In the genomic region with DNA sequence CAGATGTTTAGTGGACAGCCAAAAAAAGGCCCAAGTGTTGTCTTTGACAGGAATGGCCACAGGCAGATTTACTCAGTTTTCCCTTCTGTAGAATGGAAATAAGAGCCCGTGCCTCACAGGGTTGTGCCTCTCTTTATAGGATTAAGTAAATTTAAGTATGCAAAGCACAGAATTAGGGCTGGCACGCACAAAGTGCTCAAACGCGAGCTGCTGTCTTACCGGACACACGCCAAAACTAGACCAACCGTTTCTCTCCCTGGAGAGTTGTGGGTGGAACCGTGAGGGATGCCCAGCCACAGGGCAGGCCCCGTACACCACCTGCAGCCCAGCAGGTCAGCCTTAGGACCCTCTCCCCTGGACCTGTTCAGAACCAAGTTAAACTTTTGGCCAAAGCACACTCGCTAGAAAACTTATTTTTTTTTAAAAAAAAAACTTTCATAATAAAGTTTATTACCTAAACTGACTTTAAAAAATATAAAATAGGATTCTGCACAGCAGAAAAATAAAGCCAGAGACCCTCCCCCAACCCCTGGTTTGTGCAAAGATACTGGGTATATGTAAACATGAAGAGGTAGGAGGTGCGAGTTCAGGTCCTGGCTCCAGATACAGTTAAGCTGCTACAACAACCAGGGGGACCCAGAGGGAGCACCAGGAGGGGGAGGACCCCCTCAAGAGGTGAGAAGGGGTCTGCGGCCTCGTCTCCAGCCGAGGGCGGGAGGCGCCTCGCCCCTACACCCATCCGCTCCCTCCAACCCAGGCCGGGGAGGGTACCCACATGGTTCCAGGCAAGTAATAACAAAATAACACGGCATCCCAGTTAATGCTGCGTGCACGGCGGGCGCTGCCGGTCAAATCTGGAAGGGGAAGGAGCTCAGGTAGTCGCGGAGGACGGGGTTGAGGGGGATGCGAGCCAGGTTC, we compare ENCODE assay signal across 1 cellular context.
TF ChIP-seq lines count a peak whose summit lies in the region.

No MANE protein-coding gene starts in this region.

TF ChIP-seq in HepG2, 621 proteins besides CTCF, POLR2A, EP300 and RAD21 (continued from another document):
- TF ChIP-seq RFX5 (IDR thresholded peaks at IDR 0.05; ENCODE audit: low read depth, low read length) (no peak), HNRNPLL (IDR thresholded peaks at IDR 0.05; ENCODE audit: low read depth, low read length, poor library complexity, severe bottlenecking) (peak; percentile 16), ARNTL (CRISPR knock-in tag; IDR thresholded peaks at IDR 0.05) (peak; percentile 16; the same call in 1 of the 2 replicates), ZFY (CRISPR knock-in tag; IDR thresholded peaks at IDR 0.05) (0 out of 2 replicates have a peak, but pooled peaks have one; percentile 24), ZMYM4 (CRISPR knock-in tag; IDR thresholded peaks at IDR 0.05) (0 out of 2 replicates have a peak, but pooled peaks have one; percentile 2), ZNF629 (CRISPR knock-in tag; conservative IDR thresholded peaks at IDR 0.05) (peak; percentile 75), SAFB2 (CRISPR knock-in tag; IDR thresholded peaks at IDR 0.05; ENCODE audit: borderline replicate concordance, low read depth) (0 out of 2 replicates have a peak, but pooled peaks have one; percentile 15), ZNF33B (CRISPR knock-in tag; IDR thresholded peaks at IDR 0.05) (peak; percentile 74; the same call in 1 of the 2 replicates), ZC3H13 (CRISPR knock-in tag; IDR thresholded peaks at IDR 0.05) (peak; percentile 96), GTF2F1 (IDR thresholded peaks at IDR 0.05; ENCODE audit: low read length) (no peak), ZNF547 (CRISPR knock-in tag; IDR thresholded peaks at IDR 0.05) (0 out of 2 replicates have a peak, but pooled peaks have one; percentile 17), ZNF263 (CRISPR knock-in tag; IDR thresholded peaks at IDR 0.05) (peak; percentile 74), ZNF10 (CRISPR knock-in tag; IDR thresholded peaks at IDR 0.05; ENCODE audit: borderline replicate concordance, low read depth) (no peak), ZNF589 (CRISPR knock-in tag; conservative IDR thresholded peaks at IDR 0.05) (peak; percentile 31; the same call in 1 of the 2 replicates), PRMT3 (CRISPR knock-in tag; IDR thresholded peaks at IDR 0.05; ENCODE audit: borderline replicate concordance, low read depth) (no peak), FOXA1 (IDR thresholded peaks at IDR 0.05) (no peak), FOXA1 (CRISPR knock-in tag; IDR thresholded peaks at IDR 0.05) (no peak), ZMYM3 (CRISPR knock-in tag; IDR thresholded peaks at IDR 0.05) (0 out of 2 replicates have a peak, but pooled peaks have one; percentile 13), EZH2 (conservative IDR thresholded peaks at IDR 0.05; ENCODE audit: low read depth, low read length) (no peak), MED8 (CRISPR knock-in tag; IDR thresholded peaks at IDR 0.05; ENCODE audit: insufficient replicate concordance) (peak; percentile 31), ZNF776 (CRISPR knock-in tag; IDR thresholded peaks at IDR 0.05) (0 out of 2 replicates have a peak, but pooled peaks have one; percentile 31), SAP130 (CRISPR knock-in tag; IDR thresholded peaks at IDR 0.05; ENCODE audit: low read depth) (peak; percentile 23; the same call in 1 of the 2 replicates)
- TF ChIP-seq, protein P1, sequence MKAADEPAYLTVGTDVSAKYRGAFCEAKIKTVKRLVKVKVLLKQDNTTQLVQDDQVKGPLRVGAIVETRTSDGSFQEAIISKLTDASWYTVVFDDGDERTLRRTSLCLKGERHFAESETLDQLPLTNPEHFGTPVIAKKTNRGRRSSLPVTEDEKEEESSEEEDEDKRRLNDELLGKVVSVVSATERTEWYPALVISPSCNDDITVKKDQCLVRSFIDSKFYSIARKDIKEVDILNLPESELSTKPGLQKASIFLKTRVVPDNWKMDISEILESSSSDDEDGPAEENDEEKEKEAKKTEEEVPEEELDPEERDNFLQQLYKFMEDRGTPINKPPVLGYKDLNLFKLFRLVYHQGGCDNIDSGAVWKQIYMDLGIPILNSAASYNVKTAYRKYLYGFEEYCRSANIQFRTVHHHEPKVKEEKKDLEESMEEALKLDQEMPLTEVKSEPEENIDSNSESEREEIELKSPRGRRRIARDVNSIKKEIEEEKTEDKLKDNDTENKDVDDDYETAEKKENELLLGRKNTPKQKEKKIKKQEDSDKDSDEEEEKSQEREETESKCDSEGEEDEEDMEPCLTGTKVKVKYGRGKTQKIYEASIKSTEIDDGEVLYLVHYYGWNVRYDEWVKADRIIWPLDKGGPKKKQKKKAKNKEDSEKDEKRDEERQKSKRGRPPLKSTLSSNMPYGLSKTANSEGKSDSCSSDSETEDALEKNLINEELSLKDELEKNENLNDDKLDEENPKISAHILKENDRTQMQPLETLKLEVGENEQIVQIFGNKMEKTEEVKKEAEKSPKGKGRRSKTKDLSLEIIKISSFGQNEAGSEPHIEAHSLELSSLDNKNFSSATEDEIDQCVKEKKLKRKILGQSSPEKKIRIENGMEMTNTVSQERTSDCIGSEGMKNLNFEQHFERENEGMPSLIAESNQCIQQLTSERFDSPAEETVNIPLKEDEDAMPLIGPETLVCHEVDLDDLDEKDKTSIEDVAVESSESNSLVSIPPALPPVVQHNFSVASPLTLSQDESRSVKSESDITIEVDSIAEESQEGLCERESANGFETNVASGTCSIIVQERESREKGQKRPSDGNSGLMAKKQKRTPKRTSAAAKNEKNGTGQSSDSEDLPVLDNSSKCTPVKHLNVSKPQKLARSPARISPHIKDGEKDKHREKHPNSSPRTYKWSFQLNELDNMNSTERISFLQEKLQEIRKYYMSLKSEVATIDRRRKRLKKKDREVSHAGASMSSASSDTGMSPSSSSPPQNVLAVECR (CRISPR knock-in tag; IDR thresholded peaks at IDR 0.05; ENCODE audit: borderline replicate concordance): peak; percentile 22; the same call in 1 of the 2 replicates
- TF ChIP-seq, protein P2, sequence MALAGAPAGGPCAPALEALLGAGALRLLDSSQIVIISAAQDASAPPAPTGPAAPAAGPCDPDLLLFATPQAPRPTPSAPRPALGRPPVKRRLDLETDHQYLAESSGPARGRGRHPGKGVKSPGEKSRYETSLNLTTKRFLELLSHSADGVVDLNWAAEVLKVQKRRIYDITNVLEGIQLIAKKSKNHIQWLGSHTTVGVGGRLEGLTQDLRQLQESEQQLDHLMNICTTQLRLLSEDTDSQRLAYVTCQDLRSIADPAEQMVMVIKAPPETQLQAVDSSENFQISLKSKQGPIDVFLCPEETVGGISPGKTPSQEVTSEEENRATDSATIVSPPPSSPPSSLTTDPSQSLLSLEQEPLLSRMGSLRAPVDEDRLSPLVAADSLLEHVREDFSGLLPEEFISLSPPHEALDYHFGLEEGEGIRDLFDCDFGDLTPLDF (CRISPR knock-in tag; IDR thresholded peaks at IDR 0.05): no peak
- TF ChIP-seq, protein P3, sequence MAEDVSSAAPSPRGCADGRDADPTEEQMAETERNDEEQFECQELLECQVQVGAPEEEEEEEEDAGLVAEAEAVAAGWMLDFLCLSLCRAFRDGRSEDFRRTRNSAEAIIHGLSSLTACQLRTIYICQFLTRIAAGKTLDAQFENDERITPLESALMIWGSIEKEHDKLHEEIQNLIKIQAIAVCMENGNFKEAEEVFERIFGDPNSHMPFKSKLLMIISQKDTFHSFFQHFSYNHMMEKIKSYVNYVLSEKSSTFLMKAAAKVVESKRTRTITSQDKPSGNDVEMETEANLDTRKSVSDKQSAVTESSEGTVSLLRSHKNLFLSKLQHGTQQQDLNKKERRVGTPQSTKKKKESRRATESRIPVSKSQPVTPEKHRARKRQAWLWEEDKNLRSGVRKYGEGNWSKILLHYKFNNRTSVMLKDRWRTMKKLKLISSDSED (CRISPR knock-in tag; IDR thresholded peaks at IDR 0.05): no peak
- TF ChIP-seq, protein P4, sequence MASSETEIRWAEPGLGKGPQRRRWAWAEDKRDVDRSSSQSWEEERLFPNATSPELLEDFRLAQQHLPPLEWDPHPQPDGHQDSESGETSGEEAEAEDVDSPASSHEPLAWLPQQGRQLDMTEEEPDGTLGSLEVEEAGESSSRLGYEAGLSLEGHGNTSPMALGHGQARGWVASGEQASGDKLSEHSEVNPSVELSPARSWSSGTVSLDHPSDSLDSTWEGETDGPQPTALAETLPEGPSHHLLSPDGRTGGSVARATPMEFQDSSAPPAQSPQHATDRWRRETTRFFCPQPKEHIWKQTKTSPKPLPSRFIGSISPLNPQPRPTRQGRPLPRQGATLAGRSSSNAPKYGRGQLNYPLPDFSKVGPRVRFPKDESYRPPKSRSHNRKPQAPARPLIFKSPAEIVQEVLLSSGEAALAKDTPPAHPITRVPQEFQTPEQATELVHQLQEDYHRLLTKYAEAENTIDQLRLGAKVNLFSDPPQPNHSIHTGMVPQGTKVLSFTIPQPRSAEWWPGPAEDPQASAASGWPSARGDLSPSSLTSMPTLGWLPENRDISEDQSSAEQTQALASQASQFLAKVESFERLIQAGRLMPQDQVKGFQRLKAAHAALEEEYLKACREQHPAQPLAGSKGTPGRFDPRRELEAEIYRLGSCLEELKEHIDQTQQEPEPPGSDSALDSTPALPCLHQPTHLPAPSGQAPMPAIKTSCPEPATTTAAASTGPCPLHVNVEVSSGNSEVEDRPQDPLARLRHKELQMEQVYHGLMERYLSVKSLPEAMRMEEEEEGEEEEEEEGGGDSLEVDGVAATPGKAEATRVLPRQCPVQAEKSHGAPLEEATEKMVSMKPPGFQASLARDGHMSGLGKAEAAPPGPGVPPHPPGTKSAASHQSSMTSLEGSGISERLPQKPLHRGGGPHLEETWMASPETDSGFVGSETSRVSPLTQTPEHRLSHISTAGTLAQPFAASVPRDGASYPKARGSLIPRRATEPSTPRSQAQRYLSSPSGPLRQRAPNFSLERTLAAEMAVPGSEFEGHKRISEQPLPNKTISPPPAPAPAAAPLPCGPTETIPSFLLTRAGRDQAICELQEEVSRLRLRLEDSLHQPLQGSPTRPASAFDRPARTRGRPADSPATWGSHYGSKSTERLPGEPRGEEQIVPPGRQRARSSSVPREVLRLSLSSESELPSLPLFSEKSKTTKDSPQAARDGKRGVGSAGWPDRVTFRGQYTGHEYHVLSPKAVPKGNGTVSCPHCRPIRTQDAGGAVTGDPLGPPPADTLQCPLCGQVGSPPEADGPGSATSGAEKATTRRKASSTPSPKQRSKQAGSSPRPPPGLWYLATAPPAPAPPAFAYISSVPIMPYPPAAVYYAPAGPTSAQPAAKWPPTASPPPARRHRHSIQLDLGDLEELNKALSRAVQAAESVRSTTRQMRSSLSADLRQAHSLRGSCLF (CRISPR knock-in tag; IDR thresholded peaks at IDR 0.05; ENCODE audit: borderline replicate concordance): no peak
- TF ChIP-seq, protein P5, sequence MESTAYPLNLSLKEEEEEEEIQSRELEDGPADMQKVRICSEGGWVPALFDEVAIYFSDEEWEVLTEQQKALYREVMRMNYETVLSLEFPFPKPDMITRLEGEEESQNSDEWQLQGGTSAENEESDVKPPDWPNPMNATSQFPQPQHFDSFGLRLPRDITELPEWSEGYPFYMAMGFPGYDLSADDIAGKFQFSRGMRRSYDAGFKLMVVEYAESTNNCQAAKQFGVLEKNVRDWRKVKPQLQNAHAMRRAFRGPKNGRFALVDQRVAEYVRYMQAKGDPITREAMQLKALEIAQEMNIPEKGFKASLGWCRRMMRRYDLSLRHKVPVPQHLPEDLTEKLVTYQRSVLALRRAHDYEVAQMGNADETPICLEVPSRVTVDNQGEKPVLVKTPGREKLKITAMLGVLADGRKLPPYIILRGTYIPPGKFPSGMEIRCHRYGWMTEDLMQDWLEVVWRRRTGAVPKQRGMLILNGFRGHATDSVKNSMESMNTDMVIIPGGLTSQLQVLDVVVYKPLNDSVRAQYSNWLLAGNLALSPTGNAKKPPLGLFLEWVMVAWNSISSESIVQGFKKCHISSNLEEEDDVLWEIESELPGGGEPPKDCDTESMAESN (CRISPR knock-in tag; conservative IDR thresholded peaks at IDR 0.05): no peak
- TF ChIP-seq, protein P6, sequence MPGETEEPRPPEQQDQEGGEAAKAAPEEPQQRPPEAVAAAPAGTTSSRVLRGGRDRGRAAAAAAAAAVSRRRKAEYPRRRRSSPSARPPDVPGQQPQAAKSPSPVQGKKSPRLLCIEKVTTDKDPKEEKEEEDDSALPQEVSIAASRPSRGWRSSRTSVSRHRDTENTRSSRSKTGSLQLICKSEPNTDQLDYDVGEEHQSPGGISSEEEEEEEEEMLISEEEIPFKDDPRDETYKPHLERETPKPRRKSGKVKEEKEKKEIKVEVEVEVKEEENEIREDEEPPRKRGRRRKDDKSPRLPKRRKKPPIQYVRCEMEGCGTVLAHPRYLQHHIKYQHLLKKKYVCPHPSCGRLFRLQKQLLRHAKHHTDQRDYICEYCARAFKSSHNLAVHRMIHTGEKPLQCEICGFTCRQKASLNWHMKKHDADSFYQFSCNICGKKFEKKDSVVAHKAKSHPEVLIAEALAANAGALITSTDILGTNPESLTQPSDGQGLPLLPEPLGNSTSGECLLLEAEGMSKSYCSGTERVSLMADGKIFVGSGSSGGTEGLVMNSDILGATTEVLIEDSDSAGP (CRISPR knock-in tag; IDR thresholded peaks at IDR 0.05; ENCODE audit: borderline replicate concordance): peak; percentile 8; the same call in 1 of the 2 replicates
- TF ChIP-seq, protein P7, sequence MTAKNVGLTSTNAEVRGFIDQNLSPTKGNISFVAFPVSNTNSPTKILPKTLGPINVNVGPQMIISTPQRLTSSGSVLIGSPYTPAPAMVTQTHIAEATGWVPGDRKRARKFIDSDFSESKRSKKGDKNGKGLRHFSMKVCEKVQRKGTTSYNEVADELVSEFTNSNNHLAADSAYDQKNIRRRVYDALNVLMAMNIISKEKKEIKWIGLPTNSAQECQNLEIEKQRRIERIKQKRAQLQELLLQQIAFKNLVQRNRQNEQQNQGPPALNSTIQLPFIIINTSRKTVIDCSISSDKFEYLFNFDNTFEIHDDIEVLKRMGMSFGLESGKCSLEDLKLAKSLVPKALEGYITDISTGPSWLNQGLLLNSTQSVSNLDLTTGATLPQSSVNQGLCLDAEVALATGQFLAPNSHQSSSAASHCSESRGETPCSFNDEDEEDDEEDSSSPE (CRISPR knock-in tag; IDR thresholded peaks at IDR 0.05): no peak
